ENCODE assay signal across 8 cellular contexts in genomic region chr16:46974352-46974751, GRCh38. TPM values are rescaled to one million over a fixed set of nuclear protein-coding genes. Genes with fewer than 3 reads are reported as not detected.
DNase-seq lines count a peak whose midpoint lies in the region; ATAC-seq and TF ChIP-seq lines count a peak whose summit lies in the region.

No MANE protein-coding gene starts in this region.

- peaks cover 23% of the 10 kb centered on the region for H3K36me3 Mint-ChIP-seq in T-helper 2 cell treated with Interferon-gamma antibody and Interleukin-4, amounts not matched to agents 5 μg/mL and 100 μg/mL, for 36 hours (ENCODE audit: low read depth)
- peaks cover 1% of the 10 kb centered on the region for H3K36me3 Mint-ChIP-seq in endothelial cell (ENCODE audit: low read depth, unreplicated experiment)

- no peaks in the 10 kb centered on the region for H3K9me3 ChIP-seq in parathyroid adenoma (ENCODE audit: control insufficient read depth, low read length)

- no peaks in the 10 kb centered on the region for H3K36me3 ChIP-seq in parathyroid adenoma (ENCODE audit: control insufficient read depth, insufficient read depth, low read length)

- no peaks in the 10 kb centered on the region for H3K4me1 ChIP-seq in parathyroid adenoma

- H3K9ac ChIP-seq in parathyroid adenoma = no peak overlapping the region

- peak overlapping the region; percentile 92 for H2AFZ ChIP-seq in parathyroid adenoma

- peaks cover 41% of the 10 kb centered on the region for H3K4me1 Mint-ChIP-seq in T-helper 2 cell treated with Interferon-gamma antibody and Interleukin-4, amounts not matched to agents 5 μg/mL and 100 μg/mL, for 36 hours (ENCODE audit: low read depth)
- H3K4me1 Mint-ChIP-seq in endothelial cell (ENCODE audit: unreplicated experiment) = peaks cover 19% of the 10 kb centered on the region

- peak overlapping the region; percentile 96 for H3K27ac ChIP-seq in parathyroid adenoma

- H3K79me2 ChIP-seq in parathyroid adenoma = peaks cover 14% of the 10 kb centered on the region

- no peaks in the 10 kb centered on the region for H3K9me3 Mint-ChIP-seq in T-helper 2 cell treated with Interferon-gamma antibody and Interleukin-4, amounts not matched to agents 5 μg/mL and 100 μg/mL, for 36 hours
- H3K9me3 Mint-ChIP-seq in endothelial cell (ENCODE audit: unreplicated experiment) = no peaks in the 10 kb centered on the region

- H3K27me3 ChIP-seq in parathyroid adenoma (ENCODE audit: control insufficient read depth, insufficient read depth, low read length) = no peaks in the 10 kb centered on the region

- peak overlapping the region; percentile 92 for H3K4me3 Mint-ChIP-seq in T-helper 2 cell treated with Interferon-gamma antibody and Interleukin-4, amounts not matched to agents 5 μg/mL and 100 μg/mL, for 36 hours
- peak overlapping the region; percentile 91 for H3K4me3 Mint-ChIP-seq in endothelial cell (ENCODE audit: unreplicated experiment)

- peak overlapping the region; percentile 80 for H3K4me3 ChIP-seq in parathyroid adenoma (ENCODE audit: low read depth, low read length)

- DNase-seq in ELR (ENCODE audit: low read depth) = peak; percentile 53
- peak; percentile 10 for DNase-seq in T-helper 2 cell treated with Interferon-gamma antibody and Interleukin-4, amounts not matched to agents 5 μg/mL and 100 μg/mL, for 36 hours (ENCODE audit: low spot score)
- no peak for DNase-seq in endothelial cell (ENCODE audit: low spot score)
- DNase-seq in HuH-7 (ENCODE audit: low spot score) = no peak
- DNase-seq in NCI-H1092 treated with DMSO at 0.1 percent for 48 hours (lab: John Stamatoyannopoulos, UW) = no peak

- ATAC-seq in HG02798 (IDR thresholded peaks at IDR 0.05; ENCODE audit: poor library complexity, unreplicated experiment) (peak; percentile 30), GM19324 (IDR thresholded peaks at IDR 0.05; ENCODE audit: low FRiP score, unreplicated experiment) (no peak)

- no peaks in the 10 kb centered on the region for H3K27me3 Mint-ChIP-seq in T-helper 2 cell treated with Interferon-gamma antibody and Interleukin-4, amounts not matched to agents 5 μg/mL and 100 μg/mL, for 36 hours (ENCODE audit: low read depth)
- H3K27me3 Mint-ChIP-seq in endothelial cell (ENCODE audit: unreplicated experiment) = peaks cover 10% of the 10 kb centered on the region

- TF ChIP-seq CTCF in endothelial cell (IDR thresholded peaks at IDR 0.05; ENCODE audit: unreplicated experiment) = no peak
- TF ChIP-seq CTCF in parathyroid adenoma (IDR thresholded peaks at IDR 0.05) = no peak

- H3K27ac Mint-ChIP-seq in T-helper 2 cell treated with Interferon-gamma antibody and Interleukin-4, amounts not matched to agents 5 μg/mL and 100 μg/mL, for 36 hours = peak overlapping the region; percentile 96
- H3K27ac Mint-ChIP-seq in endothelial cell (ENCODE audit: unreplicated experiment) = peak overlapping the region; percentile 53

- peak overlapping the region; percentile 86 for H3K4me2 ChIP-seq in parathyroid adenoma (ENCODE audit: low read length)

RNA-seq across cellular contexts. Expression of gene DNAJA2, which starts 0.9 kb away (rescaled TPM):
- 56.5 TPM for total RNA-seq in endothelial cell (ENCODE audit: unreplicated experiment)

Comparison
In these comparisons a context has a peak if more than half of its experiments do, and no peak if none do; other contexts are left out.
1. DNase-seq: peak in ELR (single experiment) and T-helper 2 cell treated with Interferon-gamma antibody and Interleukin-4, amounts not matched to agents 5 μg/mL and 100 μg/mL, for 36 hours (single experiment); none in endothelial cell (single experiment), HuH-7 (single experiment) and NCI-H1092 treated with DMSO at 0.1 percent for 48 hours (single experiment).